23 cellular contexts compared by ENCODE assay signal in the genomic region with DNA sequence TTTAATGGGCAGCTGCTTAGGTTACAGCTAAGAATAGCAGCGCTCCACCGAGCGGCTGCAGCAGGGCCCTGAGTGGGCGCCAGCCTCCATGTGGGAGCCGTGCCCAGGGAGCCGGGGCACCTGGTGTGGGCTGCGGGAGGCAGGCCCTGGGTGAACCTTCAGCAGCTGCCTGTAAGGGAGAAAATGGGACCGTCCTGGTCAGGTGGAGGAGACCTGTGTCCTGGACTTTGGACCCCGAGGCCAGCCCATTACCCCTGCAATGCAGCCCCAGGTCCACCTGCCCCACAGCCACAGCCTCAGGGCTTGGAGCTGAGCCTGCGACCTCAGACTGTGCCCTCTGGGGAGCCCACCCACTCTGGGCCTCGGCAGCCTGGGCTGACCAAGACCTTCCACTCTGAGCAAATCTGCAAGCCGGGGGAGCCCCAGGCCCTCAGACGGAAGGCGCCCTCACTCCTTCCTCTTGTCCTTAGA. TPM values are rescaled to one million over a fixed set of nuclear protein-coding genes. Genes with fewer than 3 reads are reported as not detected.
A peak's percentile ranks its signal among the peaks of the same experiment; 100 is the strongest.
DNase-seq lines count a peak whose midpoint lies in the region; ATAC-seq and TF ChIP-seq lines count a peak whose summit lies in the region.
"Had no signal": no experiment of that assay in that cellular context is flagged by ENCODE, and none has a peak within 500 bp of the region (broad histone marks: within the 10 kb centered on the region; RNA-seq: fewer than 3 reads in every experiment).

No MANE protein-coding gene starts in this region.

- no peak for TF ChIP-seq EP300 in gastroesophageal sphincter (IDR thresholded peaks at IDR 0.05)

- TF ChIP-seq POLR2A in gastroesophageal sphincter (IDR thresholded peaks at IDR 0.05), result no peak

- H3K9me3 Mint-ChIP-seq in activated CD8-positive, alpha-beta memory T cell treated with anti-CD3 and anti-CD28 coated beads, Interleukin-2, amount 10 ng/mL, durations not matched to agents 7 days and 5 days (ENCODE audit: low read depth), result no peaks in the 10 kb centered on the region
- H3K9me3 Mint-ChIP-seq: activated naive CD8-positive, alpha-beta T cell treated with anti-CD3 and anti-CD28 coated beads, Interleukin-2, amount 10 ng/mL, durations not matched to agents 7 days and 5 days; central memory CD8-positive, alpha-beta T cell; H9 had no signal

- H3K4me1 Mint-ChIP-seq in activated CD8-positive, alpha-beta memory T cell treated with anti-CD3 and anti-CD28 coated beads, Interleukin-2, amount 10 ng/mL, durations not matched to agents 7 days and 5 days, result peaks cover 2% of the 10 kb centered on the region
- H3K4me1 Mint-ChIP-seq: activated CD4-positive, alpha-beta T cell treated with anti-CD3 and anti-CD28 coated beads for 36 hours; activated naive CD8-positive, alpha-beta T cell treated with anti-CD3 and anti-CD28 coated beads, Interleukin-2, amount 10 ng/mL, durations not matched to agents 7 days and 5 days; central memory CD8-positive, alpha-beta T cell had no signal

- DNase-seq in activated CD8-positive, alpha-beta memory T cell treated with anti-CD3 and anti-CD28 coated beads, Interleukin-2, amount 50 U/mL, for 48 hours, result peak; percentile 44
- DNase-seq in activated CD8-positive, alpha-beta memory T cell treated with anti-CD3 and anti-CD28 coated beads, Interleukin-2, amount 10 ng/mL, durations not matched to agents 7 days and 5 days, result no peak
- DNase-seq in myocyte (ENCODE audit: low read depth), result peak; percentile 90
- peak; percentile 40 for DNase-seq in ureter (ENCODE audit: low spot score)
- no peak for DNase-seq in UCSD-AML1 (lab: John Stamatoyannopoulos, UW; ENCODE audit: unreplicated experiment)
- no peak for DNase-seq in SHP77 (lab: John Stamatoyannopoulos, UW)
- no peak for DNase-seq in retina
- DNase-seq: activated CD4-positive, alpha-beta T cell treated with anti-CD3 and anti-CD28 coated beads for 36 hours; activated naive CD8-positive, alpha-beta T cell treated with anti-CD3 and anti-CD28 coated beads, Interleukin-2, amount 10 ng/mL, durations not matched to agents 7 days and 5 days; activated T-cell treated with anti-CD3 and anti-CD28 coated beads for 4 hours; foreskin keratinocyte; GDM1; H9; mesenchymal stem cell; NCI-H2081 treated with DMSO at 0.1 percent for 48 hours; stimulated activated CD4-positive, alpha-beta T cell treated with anti-CD3 and anti-CD28 coated beads, Interleukin-12 subunit alpha, Interleukin-12 subunit beta, amount 100 ng/mL, for 4 hours; T-helper 2 cell; uterus had no signal

- WGBS in gastroesophageal sphincter (ENCODE audit: low coverage in 1 of 2), 2 donors, result no CpG with 5 or more reads among the region's 14 CpGs

- peaks cover 16% of the 10 kb centered on the region for H3K27me3 Mint-ChIP-seq in activated CD8-positive, alpha-beta memory T cell treated with anti-CD3 and anti-CD28 coated beads, Interleukin-2, amount 10 ng/mL, durations not matched to agents 7 days and 5 days
- H3K27me3 Mint-ChIP-seq: activated CD4-positive, alpha-beta T cell treated with anti-CD3 and anti-CD28 coated beads for 36 hours; central memory CD8-positive, alpha-beta T cell; stimulated activated naive CD8-positive, alpha-beta T cell treated with anti-CD3 and anti-CD28 coated beads, Interleukin-15, Interleukin-2, amounts not matched to agents 100 ng/mL and 50 ng/mL, for 24 hours had no signal

- H3K36me3 Mint-ChIP-seq in activated CD8-positive, alpha-beta memory T cell treated with anti-CD3 and anti-CD28 coated beads, Interleukin-2, amount 10 ng/mL, durations not matched to agents 7 days and 5 days, result no peaks in the 10 kb centered on the region
- H3K36me3 Mint-ChIP-seq: activated naive CD8-positive, alpha-beta T cell treated with anti-CD3 and anti-CD28 coated beads, Interleukin-2, amount 10 ng/mL, durations not matched to agents 7 days and 5 days had no signal

- H3K27ac Mint-ChIP-seq in activated CD8-positive, alpha-beta memory T cell treated with anti-CD3 and anti-CD28 coated beads, Interleukin-2, amount 10 ng/mL, durations not matched to agents 7 days and 5 days, result no peak overlapping the region
- H3K27ac Mint-ChIP-seq: activated CD4-positive, alpha-beta T cell treated with anti-CD3 and anti-CD28 coated beads for 36 hours; activated naive CD8-positive, alpha-beta T cell treated with anti-CD3 and anti-CD28 coated beads, Interleukin-2, amount 10 ng/mL, durations not matched to agents 7 days and 5 days; H9; stimulated activated naive CD8-positive, alpha-beta T cell treated with anti-CD3 and anti-CD28 coated beads, Interleukin-15, Interleukin-2, amounts not matched to agents 100 ng/mL and 50 ng/mL, for 24 hours had no signal

- H3K27me3 ChIP-seq in gastroesophageal sphincter, result no peaks in the 10 kb centered on the region
- H3K27me3 ChIP-seq: neutrophil, uterus had no signal

- H3K36me3 ChIP-seq in gastroesophageal sphincter, result no peaks in the 10 kb centered on the region
- H3K36me3 ChIP-seq: neutrophil, uterus had no signal

- H3K27ac ChIP-seq in gastroesophageal sphincter, result peak overlapping the region in 3 of 4 donors; percentile 38 to 77 (median 47)
- H3K27ac ChIP-seq: foreskin keratinocyte, neutrophil, uterus had no signal

- ATAC-seq in activated CD8-positive, alpha-beta memory T cell treated with anti-CD3 and anti-CD28 coated beads, Interleukin-2, amount 10 ng/mL, durations not matched to agents 7 days and 5 days, result no peak
- peak; percentile 86 for ATAC-seq in gastroesophageal sphincter
- ATAC-seq: activated CD4-positive, alpha-beta T cell treated with anti-CD3 and anti-CD28 coated beads for 36 hours; foreskin keratinocyte had no signal

- CTCF ChIA-PET in activated CD8-positive, alpha-beta memory T cell treated with anti-CD3 and anti-CD28 coated beads, Interleukin-2, amount 10 ng/mL, durations not matched to agents 7 days and 5 days (lab: Charles Lee), result interaction anchor here (1.2 to 1.3 kb wide), 2 partner anchors 120 to 163 kb away, joined by 3 read pairs; no protein-coding TSS in a partner anchor

- H3K4me3 Mint-ChIP-seq in activated CD8-positive, alpha-beta memory T cell treated with anti-CD3 and anti-CD28 coated beads, Interleukin-2, amount 10 ng/mL, durations not matched to agents 7 days and 5 days, result no peak overlapping the region
- H3K4me3 Mint-ChIP-seq: activated CD4-positive, alpha-beta T cell treated with anti-CD3 and anti-CD28 coated beads for 36 hours; activated naive CD8-positive, alpha-beta T cell treated with anti-CD3 and anti-CD28 coated beads, Interleukin-2, amount 10 ng/mL, durations not matched to agents 7 days and 5 days; central memory CD8-positive, alpha-beta T cell; H9; stimulated activated naive CD8-positive, alpha-beta T cell treated with anti-CD3 and anti-CD28 coated beads, Interleukin-15, Interleukin-2, amounts not matched to agents 100 ng/mL and 50 ng/mL, for 24 hours had no signal

- H3K4me1 ChIP-seq in gastroesophageal sphincter, result peaks cover 0 to 29% (median 2%) of the 10 kb centered on the region in 3 donors
- H3K4me1 ChIP-seq: foreskin keratinocyte, uterus had no signal

- H3K9me3 ChIP-seq in gastroesophageal sphincter, result no peaks in the 10 kb centered on the region
- H3K9me3 ChIP-seq: neutrophil, uterus had no signal

- H3K4me3 ChIP-seq in gastroesophageal sphincter, result no peak overlapping the region
- H3K4me3 ChIP-seq: uterus had no signal

- TF ChIP-seq CTCF in gastroesophageal sphincter (IDR thresholded peaks at IDR 0.05), result no peak

RNA-seq across cellular contexts. Expression of gene MSANTD1, which starts 21.2 kb away (rescaled TPM):
- under 1 TPM; 0.73 to 0.82 TPM for total RNA-seq in activated CD8-positive, alpha-beta memory T cell treated with anti-CD3 and anti-CD28 coated beads, Interleukin-2, amount 10 ng/mL, durations not matched to agents 7 days and 5 days
- 1 to 10 TPM in 2 of 4 donors, under 1 TPM in 1, not detected in 1; 0.78 to 6.9 (median 1.5) TPM for total RNA-seq in gastroesophageal sphincter
- 0.48 and 0.57 TPM in 2 replicates for total RNA-seq in myocyte
- 0.32 TPM for polyA plus RNA-seq in myocyte (2012)
- 1.7 TPM for total RNA-seq in ureter
- total RNA-seq: HT1080 had no signal

RNA-seq across cellular contexts. Expression of gene RGS12, which starts 22.6 kb away (rescaled TPM):
- 1 to 10 TPM; 2.1 to 5.0 TPM for total RNA-seq in activated CD8-positive, alpha-beta memory T cell treated with anti-CD3 and anti-CD28 coated beads, Interleukin-2, amount 10 ng/mL, durations not matched to agents 7 days and 5 days
- total RNA-seq in gastroesophageal sphincter (10 to 100 TPM; 24.1 to 32.7 (median 29.1) TPM), myocyte (27.2 and 29.0 TPM in 2 replicates), ureter (50.8 TPM)
- 37.9 TPM for polyA plus RNA-seq in myocyte (2012)

Comparison
In these comparisons a context has a peak if more than half of its experiments do, and no peak if none do; other contexts are left out.
1. DNase-seq: peak in activated CD8-positive, alpha-beta memory T cell treated with anti-CD3 and anti-CD28 coated beads, Interleukin-2, amount 50 U/mL, for 48 hours (single experiment), myocyte (single experiment) and ureter (single experiment); none in activated CD8-positive, alpha-beta memory T cell treated with anti-CD3 and anti-CD28 coated beads, Interleukin-2, amount 10 ng/mL, durations not matched to agents 7 days and 5 days (single experiment), UCSD-AML1 (single experiment), SHP77 (0 of 2) and retina (single experiment).